In genomic region chr3:115905871-115906270, GRCh38 we compare ENCODE assay signal across 9 cellular contexts.
"Had no signal": no experiment of that assay in that cellular context is flagged by ENCODE, and none has a peak within 500 bp of the region (broad histone marks: within the 10 kb centered on the region; RNA-seq: fewer than 3 reads in every experiment).

No MANE protein-coding gene starts in this region.

- H3K36me3 ChIP-seq: HAP-1 had no signal

- H3K4me1 Mint-ChIP-seq: H9 had no signal

- H3K4me1 ChIP-seq: HAP-1 had no signal

- ATAC-seq: GM23338, HCT116 had no signal

- DNase-seq: GM23248, GOT3, H7, H9, HCEC 1CT, HFFc6 had no signal

- H3K9me3 Mint-ChIP-seq: GM23338, H9, HFFc6 had no signal

- H3K27ac Mint-ChIP-seq: GM23338, H9, HFFc6 had no signal

- H3K4me3 Mint-ChIP-seq: GM23338, H9, HFFc6 had no signal

- H3K9me3 ChIP-seq: HAP-1 had no signal

- H3K4me3 ChIP-seq: GM23248, GM23338, HAP-1 had no signal

- H3K27ac ChIP-seq: GM23248 had no signal

- H3K9ac ChIP-seq: GM23248 had no signal
